Comparison of ENCODE assay signal across 26 cellular contexts in the genomic region with DNA sequence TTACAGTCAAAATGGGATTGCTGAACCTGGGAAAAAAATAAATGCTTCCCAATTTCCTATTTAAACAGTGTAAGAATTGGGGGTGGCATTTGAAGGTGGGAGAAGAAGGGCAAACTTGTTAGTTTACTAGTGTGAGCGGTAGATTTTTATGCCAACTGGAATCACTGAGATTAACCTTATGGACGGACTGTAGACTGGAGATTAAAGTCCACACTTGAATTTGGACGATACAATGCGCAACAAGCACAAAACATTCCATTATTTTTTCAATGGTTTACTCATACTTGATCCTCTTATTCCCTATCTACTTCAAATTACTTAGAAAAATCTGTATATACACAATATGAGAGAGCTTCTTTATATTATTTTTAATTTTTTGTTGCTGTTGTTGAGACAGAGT.
"Had no signal": no experiment of that assay in that cellular context is flagged by ENCODE, and none has a peak within 500 bp of the region (broad histone marks: within the 10 kb centered on the region; RNA-seq: fewer than 3 reads in every experiment).

No MANE protein-coding gene starts in this region.

- H3K4me3 ChIP-seq: cardiac muscle cell, MG63, SJSA1 had no signal

- H3K9me3 ChIP-seq: MG63, SJSA1 had no signal

- H3K9me3 Mint-ChIP-seq: activated naive CD4-positive, alpha-beta T cell treated with anti-CD3 and anti-CD28 coated beads, Interleukin-2, amount 50 U/mL, for 24 hours had no signal

- H3K4me2 ChIP-seq: KMS-11 had no signal

- H3K9ac ChIP-seq: KMS-11 had no signal

- H3K27me3 Mint-ChIP-seq: activated naive CD4-positive, alpha-beta T cell treated with anti-CD3 and anti-CD28 coated beads, Interleukin-2, amount 50 U/mL, for 24 hours had no signal

- ATAC-seq: activated CD4-positive, CD25-positive, alpha-beta regulatory T cell treated with anti-CD3 and anti-CD28 coated beads, Interleukin-2, amount 50 U/mL, for 24 hours; Panc1; SK-N-SH treated with all-trans-retinoic acid at 6 μM for 48 hours had no signal

- H3K4me3 Mint-ChIP-seq: activated naive CD4-positive, alpha-beta T cell treated with anti-CD3 and anti-CD28 coated beads, Interleukin-2, amount 50 U/mL, for 24 hours had no signal

- H3K27ac ChIP-seq: brain microvascular endothelial cell, cardiac muscle cell, KMS-11, RWPE1, SJSA1 had no signal

- DNase-seq: activated CD4-positive, alpha-beta T cell treated with anti-CD3 and anti-CD28 coated beads for 4 hours; activated effector memory CD4-positive, alpha-beta T cell treated with Interleukin-2 at 50 U/mL for 16 hours; activated naive CD4-positive, alpha-beta T cell; activated T-cell treated with anti-CD3 and anti-CD28 coated beads for 4 hours; amygdala; brain microvascular endothelial cell; MG63; NCI-H1092 treated with DMSO at 0.1 percent for 48 hours; NCI-H1417 treated with DMSO at 0.1 percent for 48 hours; NCI-H1694; NCI-H2029; NCI-H2107; NCI-H345; NCI-H510A; NCI-H69; NK-92 treated with Interleukin-12 subunit alpha and Interleukin-12 subunit beta, amount 100 ng/mL, for 24 hours; Right ventricle myocardium superior; SW 1271 had no signal

- H3K27me3 ChIP-seq: brain microvascular endothelial cell, cardiac muscle cell, MG63, SJSA1 had no signal

- H3K36me3 ChIP-seq: brain microvascular endothelial cell, cardiac muscle cell, MG63, SJSA1 had no signal
